1 cellular context compared by ENCODE assay signal in the genomic region with DNA sequence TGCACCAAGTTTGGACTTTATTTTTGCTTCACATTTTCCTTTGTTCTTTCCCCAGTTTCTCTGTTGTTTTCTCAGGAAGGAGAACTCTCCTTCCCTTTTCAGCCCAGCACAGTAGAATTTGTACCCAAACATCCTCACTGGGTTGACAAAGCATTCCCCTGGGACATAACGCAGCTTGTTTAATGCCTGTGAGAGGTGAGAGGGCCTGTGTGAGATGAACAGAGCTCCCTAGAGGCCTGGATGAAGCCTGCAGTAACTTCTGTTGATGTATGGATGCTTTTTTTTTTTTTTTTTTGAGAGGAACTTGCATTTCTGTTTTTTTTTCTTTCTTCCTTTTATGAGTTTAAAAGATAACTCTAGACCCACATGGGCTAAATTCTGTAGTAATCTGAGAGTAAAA.
TF ChIP-seq lines count a peak whose summit lies in the region.

No MANE protein-coding gene starts in this region.

TF ChIP-seq in H1, 55 proteins besides CTCF, POLR2A, EP300 and RAD21 (continued from another document):
- TF ChIP-seq ZNF274 (IDR thresholded peaks at IDR 0.05; ENCODE audit: borderline replicate concordance, extremely low read depth, low read length) (no peak), FOSL1 (IDR thresholded peaks at IDR 0.05; ENCODE audit: insufficient read depth, low read depth, low read length) (no peak), NANOG (IDR thresholded peaks at IDR 0.05; ENCODE audit: insufficient read depth, low read depth, low read length, poor library complexity, severe bottlenecking) (no peak), TCF12 (IDR thresholded peaks at IDR 0.05; ENCODE audit: low read depth, low read length) (no peak), GTF2F1 (IDR thresholded peaks at IDR 0.05; ENCODE audit: borderline replicate concordance, low read depth, low read length) (no peak), MAX (IDR thresholded peaks at IDR 0.05) (no peak), CBX8 (IDR thresholded peaks at IDR 0.05; ENCODE audit: borderline replicate concordance, low read depth, low read length) (no peak), EZH2 (IDR thresholded peaks at IDR 0.05; ENCODE audit: low read depth, low read length, severe bottlenecking) (no peak)
